8 cellular contexts compared by ENCODE assay signal in the genomic region with DNA sequence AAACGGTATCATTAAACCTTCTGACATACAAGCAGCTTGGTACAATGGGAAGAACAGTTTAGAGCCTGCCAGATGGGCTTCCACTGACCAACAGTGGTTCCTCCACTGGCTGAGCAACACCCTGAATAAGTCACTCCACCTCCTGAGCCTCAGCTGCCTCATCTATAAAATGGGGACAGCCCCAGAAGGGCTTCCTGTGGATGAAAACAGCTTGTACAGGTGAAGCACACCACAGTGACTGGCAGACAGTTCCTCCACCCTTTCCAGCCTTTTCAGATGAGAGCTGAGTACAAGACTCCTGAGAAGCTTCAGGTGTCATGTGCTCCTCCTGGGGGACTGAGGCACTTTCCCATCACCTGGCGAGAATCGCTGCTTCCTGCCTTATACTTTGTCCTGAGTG. TPM values are rescaled to one million over a fixed set of nuclear protein-coding genes. Genes with fewer than 3 reads are reported as not detected.
DNase-seq lines count a peak whose midpoint lies in the region; ATAC-seq and TF ChIP-seq lines count a peak whose summit lies in the region.

No MANE protein-coding gene starts in this region.

- H3K4me3 ChIP-seq in BJ (ENCODE audit: low read depth, low read length), result peak overlapping the region; percentile 99; the same call in 1 of the 2 replicates
- peak overlapping the region; percentile 1 to 99 for H3K4me3 ChIP-seq in cardiac fibroblast (replicated peaks in 1 of 2; ENCODE audit: low read depth in 2 of 2, low read length in 2 of 2)

- TF ChIP-seq CTCF in BJ (IDR thresholded peaks at IDR 0.05; ENCODE audit: insufficient read depth, low read depth, low read length) (no peak), cardiac fibroblast (IDR thresholded peaks at IDR 0.05; ENCODE audit: low read depth, low read length) (no peak), nephron progenitor cell (IDR thresholded peaks at IDR 0.05) (no peak)

- no peak overlapping the region for H3K27ac Mint-ChIP-seq in nephron progenitor cell

- peaks cover 4% of the 10 kb centered on the region for H3K27me3 Mint-ChIP-seq in nephron progenitor cell (ENCODE audit: low read depth, poor library complexity)

- DNase-seq in BJ (ENCODE audit: low read depth) (no peak), cardiac fibroblast (ENCODE audit: low read depth in 2 of 2) (no peak), nephron progenitor cell (no peak), NCI-H2107 (lab: John Stamatoyannopoulos, UW) (no peak), T1000 (lab: John Stamatoyannopoulos, UW) (no peak), KBM-7 (no peak)

- POLR2A ChIA-PET in BJ (lab: Charles Lee), result no interaction called here

- CTCF ChIA-PET in BJ (lab: Yijun Ruan, JAX), result interaction anchor here (1.1 to 1.3 kb wide), 2 partner anchors 109 to 171 kb away, joined by 3 read pairs; no protein-coding TSS in a partner anchor

- H3K36me3 ChIP-seq in BJ (ENCODE audit: control insufficient read depth, insufficient read depth, low read length), result peaks cover 5% of the 10 kb centered on the region; the same call in 1 of the 2 replicates
- H3K36me3 ChIP-seq in KOPT-K1 (ENCODE audit: insufficient read depth, low read length), result peaks cover 30% of the 10 kb centered on the region; the same call in 1 of the 2 replicates

- no peak for ATAC-seq in GM18498 (IDR thresholded peaks at IDR 0.05; ENCODE audit: unreplicated experiment)

- H3K36me3 Mint-ChIP-seq in nephron progenitor cell (ENCODE audit: low read depth), result peaks cover 5% of the 10 kb centered on the region

- H3K4me3 Mint-ChIP-seq in nephron progenitor cell, result peak overlapping the region; percentile 97

- peaks cover 68% of the 10 kb centered on the region for H3K4me1 Mint-ChIP-seq in nephron progenitor cell

- H3K9me3 Mint-ChIP-seq in nephron progenitor cell, result no peaks in the 10 kb centered on the region

- H3K27me3 ChIP-seq in BJ (ENCODE audit: control insufficient read depth, insufficient read depth, low read length), result no peaks in the 10 kb centered on the region

- no peaks in the 10 kb centered on the region for H3K9me3 ChIP-seq in KOPT-K1 (ENCODE audit: insufficient read depth, low read length, poor library complexity, severe bottlenecking)

- peak overlapping the region; percentile 84 for H3K27ac ChIP-seq in KOPT-K1 (ENCODE audit: low read depth, low read length, poor library complexity, severe bottlenecking)

- in situ Hi-C loops in KBM-7 (cut with MboI; ENCODE audit: low pct_unique_long_range_greater_than_20kb, low sequenced_read_pairs), result no loop called here

RNA-seq across cellular contexts. Expression of gene CAPZB, which starts 2.1 kb away (rescaled TPM):
- 276 and 285 TPM in 2 replicates for polyA plus RNA-seq in BJ (2011; rRNA removed)
- 134 and 135 TPM in 2 replicates for polyA minus RNA-seq in BJ (2011; rRNA and poly(A)+ RNA removed)
